1 cellular context compared by ENCODE assay signal in the genomic region with DNA sequence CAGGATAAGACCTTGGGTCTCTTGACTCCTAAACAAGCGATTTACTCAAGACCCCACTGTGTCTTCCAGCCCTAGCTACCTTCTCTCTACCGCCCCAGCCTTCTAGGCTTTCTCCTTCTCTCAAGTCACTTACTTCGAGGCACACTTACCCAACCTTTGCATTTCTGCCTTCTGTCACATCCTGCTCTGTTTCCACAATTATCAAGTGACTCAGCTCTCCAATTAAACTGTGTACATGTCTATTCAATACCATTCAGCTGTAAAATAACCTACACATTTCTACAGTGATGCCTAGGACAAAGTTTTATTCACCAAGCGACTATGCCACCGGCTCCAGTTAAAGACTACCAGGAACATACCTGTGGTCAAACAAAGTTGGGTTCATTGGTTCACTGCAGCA.
TF ChIP-seq lines count a peak whose summit lies in the region.

No MANE protein-coding gene starts in this region.

TF ChIP-seq in H1, 55 proteins besides CTCF, POLR2A, EP300 and RAD21:
- TF ChIP-seq SIRT6 (IDR thresholded peaks at IDR 0.05; ENCODE audit: low read length) (no peak), GABPA (IDR thresholded peaks at IDR 0.05; ENCODE audit: borderline replicate concordance, insufficient read depth, low read length) (no peak), CEBPB (IDR thresholded peaks at IDR 0.05; ENCODE audit: low read depth, low read length) (no peak), SRF (IDR thresholded peaks at IDR 0.05; ENCODE audit: low read depth, low read length) (no peak), HDAC6 (IDR thresholded peaks at IDR 0.05; ENCODE audit: low read depth, low read length) (no peak), JUND (IDR thresholded peaks at IDR 0.05; ENCODE audit: low read length) (no peak), SP1 (IDR thresholded peaks at IDR 0.05; ENCODE audit: low read depth, low read length) (no peak), RBBP5 (IDR thresholded peaks at IDR 0.05; ENCODE audit: borderline replicate concordance, low read depth, low read length) (no peak), MAFK (IDR thresholded peaks at IDR 0.05; ENCODE audit: low read depth, low read length) (no peak), USF2 (IDR thresholded peaks at IDR 0.05; ENCODE audit: low read length) (no peak), ATF3 (IDR thresholded peaks at IDR 0.05; ENCODE audit: insufficient read depth, low read depth, low read length) (no peak), TCF12 (IDR thresholded peaks at IDR 0.05; ENCODE audit: low read depth, low read length) (no peak), CBX8 (IDR thresholded peaks at IDR 0.05; ENCODE audit: borderline replicate concordance, low read depth, low read length) (no peak), EZH2 (IDR thresholded peaks at IDR 0.05; ENCODE audit: low read depth, low read length, severe bottlenecking) (no peak), CHD7 (IDR thresholded peaks at IDR 0.05; ENCODE audit: insufficient replicate concordance, low read length) (no peak), POLR2AphosphoS5 (IDR thresholded peaks at IDR 0.05; ENCODE audit: low read depth, low read length) (no peak), KDM5A (IDR thresholded peaks at IDR 0.05; ENCODE audit: low read length) (no peak), BRCA1 (IDR thresholded peaks at IDR 0.05; ENCODE audit: low read depth, low read length) (no peak)
- TF ChIP-seq, protein P1, sequence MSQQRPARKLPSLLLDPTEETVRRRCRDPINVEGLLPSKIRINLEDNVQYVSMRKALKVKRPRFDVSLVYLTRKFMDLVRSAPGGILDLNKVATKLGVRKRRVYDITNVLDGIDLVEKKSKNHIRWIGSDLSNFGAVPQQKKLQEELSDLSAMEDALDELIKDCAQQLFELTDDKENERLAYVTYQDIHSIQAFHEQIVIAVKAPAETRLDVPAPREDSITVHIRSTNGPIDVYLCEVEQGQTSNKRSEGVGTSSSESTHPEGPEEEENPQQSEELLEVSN (IDR thresholded peaks at IDR 0.05) = no peak
